6 cellular contexts compared by ENCODE assay signal in the genomic region with DNA sequence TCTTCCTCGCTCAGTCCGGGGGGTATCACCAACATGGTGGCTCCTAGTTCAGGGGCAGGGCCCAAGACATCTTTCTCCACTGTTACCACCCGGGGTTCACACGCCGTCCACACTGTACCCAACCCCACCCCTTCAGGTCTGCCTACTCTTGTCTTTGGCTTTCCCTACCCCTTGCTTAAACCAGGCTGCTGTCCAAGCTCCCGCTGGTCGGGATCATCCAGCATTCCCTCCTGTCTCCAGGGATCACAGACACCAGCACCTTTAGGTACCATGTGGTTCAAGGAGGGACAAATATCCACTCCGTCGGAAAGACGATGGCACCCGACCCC. TPM values are rescaled to one million over a fixed set of nuclear protein-coding genes. Genes with fewer than 3 reads are reported as not detected.
DNase-seq lines count a peak whose midpoint lies in the region; ATAC-seq and TF ChIP-seq lines count a peak whose summit lies in the region.

No MANE protein-coding gene starts in this region.

- H3K79me2 ChIP-seq in PC-3 (ENCODE audit: low read length), result peaks cover 38% of the 10 kb centered on the region

- peak overlapping the region; percentile 90 for H2AFZ ChIP-seq in PC-3 (ENCODE audit: low read length)

- CTCF ChIA-PET in PC-3 (lab: Charles Lee), result no interaction called here

- no peaks in the 10 kb centered on the region for H3K9me2 ChIP-seq in PC-3 (replicated peaks; ENCODE audit: low read length)

- no peaks in the 10 kb centered on the region for H4K20me1 ChIP-seq in PC-3 (ENCODE audit: low read length)

- DNase-seq in G401 (ENCODE audit: low spot score) (peak; percentile 7), PC-3 (no peak), hepatic stellate cell (ENCODE audit: low spot score) (peak; percentile 41), aorta (no peak), GM19240 (ENCODE audit: insufficient read length, low spot score) (no peak), NCI-H1417 (lab: John Stamatoyannopoulos, UW) (no peak)

- no peaks in the 10 kb centered on the region for H3F3A ChIP-seq in PC-3 (ENCODE audit: low read length, unreplicated experiment)

- peaks cover 44% of the 10 kb centered on the region for H3K36me3 ChIP-seq in PC-3 (ENCODE audit: low read depth, low read length)
- H3K36me3 ChIP-seq in aorta (ENCODE audit: control insufficient read depth in 1 of 2, insufficient read depth in 2 of 2, low read length in 1 of 2), result peaks cover 0 to 4% of the 10 kb centered on the region in 2 donors

- H3K9me3 ChIP-seq in PC-3 (ENCODE audit: low read length) (no peaks in the 10 kb centered on the region), aorta (ENCODE audit: control insufficient read depth, low read length) (no peaks in the 10 kb centered on the region)

- H3K27me3 ChIP-seq in PC-3 (ENCODE audit: low read length), result no peaks in the 10 kb centered on the region
- H3K27me3 ChIP-seq in aorta (ENCODE audit: control insufficient read depth in 1 of 2, insufficient read depth in 2 of 2, low read length in 1 of 2), result no peaks in the 10 kb centered on the region

- H3K4me3 ChIP-seq in PC-3 (ENCODE audit: low read length) (peak overlapping the region; percentile 96), aorta (ENCODE audit: low read length in 2 of 2) (peak overlapping the region; percentile 67 to 73)

- peaks cover 19% of the 10 kb centered on the region for H3K4me1 ChIP-seq in PC-3 (ENCODE audit: insufficient read depth, low read length)
- H3K4me1 ChIP-seq in aorta (ENCODE audit: control insufficient read depth in 1 of 2, insufficient read depth in 2 of 2, low read length in 2 of 2), result no peaks in the 10 kb centered on the region

- H3K9ac ChIP-seq in PC-3 (ENCODE audit: low read length), result peak overlapping the region; percentile 95

- peak; percentile 23 for ATAC-seq in PC-3
- peak; percentile 4 for ATAC-seq in aorta (ENCODE audit: low FRiP score)

- TSS peak; percentile 58 for BruUV-seq in PC-3 (replicated peaks; lab: Mats Ljungman, UMichigan)

- peak overlapping the region; percentile 31 for H3K27ac ChIP-seq in PC-3 (ENCODE audit: low read length)
- H3K27ac ChIP-seq in aorta (ENCODE audit: low read depth in 1 of 2, low read length in 2 of 2), result peak overlapping the region in 1 of 2 donors; percentile 51

- POLR2A ChIA-PET in PC-3 (lab: Charles Lee; ENCODE audit: unreplicated experiment), result no interaction called here

- TF ChIP-seq CTCF in PC-3 (conservative IDR thresholded peaks at IDR 0.05; ENCODE audit: low read depth, low read length), result no peak

- intact Hi-C loops in PC-3 (cut with micrococcal nuclease) (loop anchor here (2.0 to 5.0 kb wide), 3 partner anchors 48 to 219 kb away; partner anchors contain the start of genes AGPAT1, RNF5 and ZBTB12), aorta (cut with DNase I) (no loop called here)

- peak overlapping the region; percentile 84 for H3K4me2 ChIP-seq in PC-3 (ENCODE audit: low read length)

- in situ Hi-C loops in G401 (cut with HindIII; ENCODE audit: low sequenced_read_pairs), result no loop called here

- 7 to 9% methylated on average over 11 of the region's 11 CpGs for WGBS in aorta, 2 donors

RNA-seq across cellular contexts. Expression of gene NELFE, which starts 0.4 kb away (rescaled TPM):
- total RNA-seq in G401 (2014; rRNA removed; shearing (Covaris generic)), result 183 and 198 TPM in 2 replicates
- 132 and 142 TPM in 2 replicates for total RNA-seq in PC-3 (2014; rRNA removed)
- total RNA-seq in aorta, result 10 to 100 TPM; 42.2 to 55.5 TPM
- 10 to 100 TPM; 61.9 to 71.5 TPM for polyA plus RNA-seq in aorta

RNA-seq across cellular contexts. Expression of gene SKIC2, which starts 0.6 kb away (rescaled TPM):
- 41.0 and 43.4 TPM in 2 replicates for total RNA-seq in G401 (2014; rRNA removed; shearing (Covaris generic))
- total RNA-seq in PC-3 (2014; rRNA removed) (81.9 and 95.0 TPM in 2 replicates), aorta (10 to 100 TPM; 53.8 to 90.3 TPM)
- polyA plus RNA-seq in aorta, result 100 to 1,000 TPM in 1 of 2 donors, 10 to 100 TPM in 1; 26.7 to 188 TPM

RNA-seq across cellular contexts. Expression of gene CFB, which starts 12.5 kb away (rescaled TPM):
- not detected in 2 replicates for total RNA-seq in G401 (2014; rRNA removed; shearing (Covaris generic))
- 0.86 TPM in 1 of 2 replicates, not detected in the other for total RNA-seq in PC-3 (2014; rRNA removed)
- 100 to 1,000 TPM in 1 of 2 donors, 10 to 100 TPM in 1; 56.7 to 141 TPM for total RNA-seq in aorta
- 10 to 100 TPM; 26.4 to 90.4 TPM for polyA plus RNA-seq in aorta

RNA-seq across cellular contexts. Expression of gene DXO, which starts 13.6 kb away (rescaled TPM):
- total RNA-seq in G401 (2014; rRNA removed; shearing (Covaris generic)), result 4.3 and 7.1 TPM in 2 replicates
- total RNA-seq in PC-3 (2014; rRNA removed) (27.1 and 32.4 TPM in 2 replicates), aorta (10 to 100 TPM; 20.2 to 20.5 TPM)
- 10 to 100 TPM in 1 of 2 donors, 1 to 10 TPM in 1; 5.1 to 41.7 TPM for polyA plus RNA-seq in aorta

RNA-seq across cellular contexts. Expression of gene C4A, which starts 23.5 kb away (rescaled TPM):
- 0.98 and 1.2 TPM in 2 replicates for total RNA-seq in G401 (2014; rRNA removed; shearing (Covaris generic))
- total RNA-seq in PC-3 (2014; rRNA removed), result 2.2 and 3.6 TPM in 2 replicates
- 100 to 1,000 TPM; 146 to 258 TPM for total RNA-seq in aorta
- polyA plus RNA-seq in aorta, result 10 to 100 TPM in 1 of 2 donors, 1 to 10 TPM in 1; 7.4 to 43.6 TPM

Comparison
In these comparisons a context has a peak if more than half of its experiments do, and no peak if none do; other contexts are left out.
1. DNase-seq: peak in G401 (single experiment) and hepatic stellate cell (single experiment); none in PC-3 (single experiment), aorta (0 of 2), GM19240 (single experiment) and NCI-H1417 (0 of 3).
2. RNA of gene CFB, which starts 12.5 kb away (total RNA-seq): 56.7 to 141 TPM in aorta; not detected in G401 and 0.86 TPM in PC-3; every median in the first group is over 10 times any median in the second.